In the genomic region with DNA sequence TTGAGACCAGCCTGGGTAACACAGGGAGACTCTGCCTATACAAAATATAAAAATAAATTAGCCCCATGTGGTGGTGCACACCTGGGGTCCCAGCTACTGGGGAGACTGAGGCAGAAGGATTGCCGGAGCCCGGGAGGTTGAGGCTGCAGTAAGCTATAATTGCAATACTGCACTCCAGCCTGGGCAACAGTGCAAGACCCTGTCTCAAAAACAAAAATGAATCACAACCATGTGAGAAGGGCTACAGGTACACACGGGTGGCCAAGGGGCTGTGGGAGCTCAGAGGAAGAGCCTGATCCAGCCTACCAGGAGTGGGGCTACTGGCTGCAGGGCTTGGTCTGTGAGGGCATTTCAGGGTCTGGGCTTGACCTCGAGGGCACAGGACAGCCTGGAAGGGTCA, we compare ENCODE assay signal across 11 cellular contexts. TPM values are rescaled to one million over a fixed set of nuclear protein-coding genes. Genes with fewer than 3 reads are reported as not detected.
A peak's percentile ranks its signal among the peaks of the same experiment; 100 is the strongest.
DNase-seq lines count a peak whose midpoint lies in the region; ATAC-seq and TF ChIP-seq lines count a peak whose summit lies in the region.
"Had no signal": no experiment of that assay in that cellular context is flagged by ENCODE, and none has a peak within 500 bp of the region (broad histone marks: within the 10 kb centered on the region; RNA-seq: fewer than 3 reads in every experiment).

No MANE protein-coding gene starts in this region.

- no peaks in the 10 kb centered on the region for H3K9me3 Mint-ChIP-seq in activated naive CD8-positive, alpha-beta T cell treated with anti-CD3 and anti-CD28 coated beads, Interleukin-2, amount 50 U/mL, for 24 hours

- H3K27ac ChIP-seq in cardiac muscle cell, result peak overlapping the region; percentile 81
- peak overlapping the region; percentile 91 for H3K27ac ChIP-seq in mesodermal cell (ENCODE audit: low read depth, low read length, severe bottlenecking)
- H3K27ac ChIP-seq in transverse colon, result peak overlapping the region; percentile 67 to 86 (median 82)
- H3K27ac ChIP-seq: C4-2B had no signal

- peak overlapping the region; percentile 64 for H3K27ac Mint-ChIP-seq in activated naive CD8-positive, alpha-beta T cell treated with anti-CD3 and anti-CD28 coated beads, Interleukin-2, amount 50 U/mL, for 24 hours

- peaks cover 52% of the 10 kb centered on the region for H3K4me1 Mint-ChIP-seq in activated naive CD8-positive, alpha-beta T cell treated with anti-CD3 and anti-CD28 coated beads, Interleukin-2, amount 50 U/mL, for 24 hours

- WGBS in mesodermal cell (ENCODE audit: insufficient coverage in 2 of 2), 2 experiments, result 96 to 97% methylated on average over 4 of the region's 4 CpGs
- WGBS in transverse colon (ENCODE audit: low coverage in 1 of 2), 2 donors, result 64 to 88% methylated on average over 2 to 4 of the region's 4 CpGs

- H3K27me3 ChIP-seq in cardiac muscle cell, result no peaks in the 10 kb centered on the region
- no peaks in the 10 kb centered on the region for H3K27me3 ChIP-seq in transverse colon

- peak overlapping the region; percentile 13 for H3K4me3 Mint-ChIP-seq in activated naive CD8-positive, alpha-beta T cell treated with anti-CD3 and anti-CD28 coated beads, Interleukin-2, amount 50 U/mL, for 24 hours

- H3K36me3 ChIP-seq in cardiac muscle cell, result no peaks in the 10 kb centered on the region
- peaks cover 56% of the 10 kb centered on the region for H3K36me3 ChIP-seq in mesodermal cell (ENCODE audit: control insufficient read depth, insufficient read depth, low read length)
- H3K36me3 ChIP-seq in transverse colon, result no peaks in the 10 kb centered on the region

- no peaks in the 10 kb centered on the region for H3K27me3 Mint-ChIP-seq in activated naive CD8-positive, alpha-beta T cell treated with anti-CD3 and anti-CD28 coated beads, Interleukin-2, amount 50 U/mL, for 24 hours

- no peak for TF ChIP-seq EP300 in transverse colon (IDR thresholded peaks at IDR 0.05; ENCODE audit: low read depth)

- no peak for ATAC-seq in left cardiac atrium
- ATAC-seq in activated naive CD8-positive, alpha-beta T cell treated with anti-CD3 and anti-CD28 coated beads, Interleukin-2, amount 50 U/mL, for 24 hours, result no peak
- no peak for ATAC-seq in activated CD4-positive, CD25-positive, alpha-beta regulatory T cell treated with anti-CD3 and anti-CD28 coated beads, Interleukin-2, amount 50 U/mL, for 24 hours

- peaks cover 26% of the 10 kb centered on the region for H3K4me1 ChIP-seq in cardiac muscle cell (ENCODE audit: low read depth)
- H3K4me1 ChIP-seq in mesodermal cell (ENCODE audit: control insufficient read depth, insufficient read depth, low read length, poor library complexity, severe bottlenecking), result peaks cover 81% of the 10 kb centered on the region
- peaks cover 39 to 70% (median 57%) of the 10 kb centered on the region in 4 donors for H3K4me1 ChIP-seq in transverse colon

- TF ChIP-seq CTCF in cardiac muscle cell (IDR thresholded peaks at IDR 0.05; ENCODE audit: low read depth, low read length) (no peak), transverse colon (IDR thresholded peaks at IDR 0.05) (no peak)

- no peak for TF ChIP-seq POLR2A in transverse colon (IDR thresholded peaks at IDR 0.05)

- no peaks in the 10 kb centered on the region for H3K36me3 Mint-ChIP-seq in activated naive CD8-positive, alpha-beta T cell treated with anti-CD3 and anti-CD28 coated beads, Interleukin-2, amount 50 U/mL, for 24 hours (ENCODE audit: low read depth)

- no peak overlapping the region for H3K4me3 ChIP-seq in cardiac muscle cell
- no peak overlapping the region for H3K4me3 ChIP-seq in mesodermal cell (ENCODE audit: extremely low read depth, insufficient read depth, low read length, poor library complexity, severe bottlenecking)
- no peak overlapping the region for H3K4me3 ChIP-seq in transverse colon
- H3K4me3 ChIP-seq: GM12878 had no signal

- intact Hi-C loops in left cardiac atrium (cut with DNase I), result no loop called here
- intact Hi-C loops in transverse colon (cut with DNase I; ENCODE audit: low total_unique reads), result no loop called here

- no peak for DNase-seq in cardiac muscle cell (ENCODE audit: low read depth in 1 of 2, low spot score in 1 of 2)
- DNase-seq in left cardiac atrium, result no peak
- DNase-seq in activated naive CD8-positive, alpha-beta T cell treated with anti-CD3 and anti-CD28 coated beads, Interleukin-2, amount 50 U/mL, for 24 hours, result no peak
- no peak for DNase-seq in transverse colon
- no peak for DNase-seq in NCI-H1694 (lab: John Stamatoyannopoulos, UW)
- no peak for DNase-seq in NCI-H146 treated with DMSO at 0.1 percent for 48 hours (lab: John Stamatoyannopoulos, UW; ENCODE audit: unreplicated experiment)
- DNase-seq: NCI-H1105 had no signal

- H3K9me3 ChIP-seq in cardiac muscle cell (ENCODE audit: low read depth) (no peaks in the 10 kb centered on the region), mesodermal cell (ENCODE audit: control insufficient read depth, low read length) (no peaks in the 10 kb centered on the region), transverse colon (no peaks in the 10 kb centered on the region)

- in situ Hi-C loops in transverse colon (cut with MboI; ENCODE audit: low pct_ligation_motif_present in 1 of 4, low pct_unique_long_range_greater_than_20kb in 1 of 4, low sequenced_read_pairs in 3 of 4), result no loop called here

RNA-seq across cellular contexts. Expression of a gene that starts 55.2 kb away (rescaled TPM):
- total RNA-seq in cardiac muscle cell (19.8 and 95.5 TPM in 2 replicates), left cardiac atrium (10 to 100 TPM; 40.4 to 41.5 TPM), transverse colon (100 to 1,000 TPM in 1 of 4 donors, 10 to 100 TPM in 2, 1 to 10 TPM in 1; 7.9 to 193 (median 13.3) TPM)
- polyA plus RNA-seq in cardiac muscle cell, result 26.0 and 27.0 TPM in 2 replicates
- polyA plus RNA-seq in mesodermal cell (2013, experiment 1 of 2), result 42.9 TPM
- 38.1 TPM for polyA plus RNA-seq in mesodermal cell (2013, experiment 2 of 2)
